Comparison of ENCODE assay signal across 26 cellular contexts in the genomic region with DNA sequence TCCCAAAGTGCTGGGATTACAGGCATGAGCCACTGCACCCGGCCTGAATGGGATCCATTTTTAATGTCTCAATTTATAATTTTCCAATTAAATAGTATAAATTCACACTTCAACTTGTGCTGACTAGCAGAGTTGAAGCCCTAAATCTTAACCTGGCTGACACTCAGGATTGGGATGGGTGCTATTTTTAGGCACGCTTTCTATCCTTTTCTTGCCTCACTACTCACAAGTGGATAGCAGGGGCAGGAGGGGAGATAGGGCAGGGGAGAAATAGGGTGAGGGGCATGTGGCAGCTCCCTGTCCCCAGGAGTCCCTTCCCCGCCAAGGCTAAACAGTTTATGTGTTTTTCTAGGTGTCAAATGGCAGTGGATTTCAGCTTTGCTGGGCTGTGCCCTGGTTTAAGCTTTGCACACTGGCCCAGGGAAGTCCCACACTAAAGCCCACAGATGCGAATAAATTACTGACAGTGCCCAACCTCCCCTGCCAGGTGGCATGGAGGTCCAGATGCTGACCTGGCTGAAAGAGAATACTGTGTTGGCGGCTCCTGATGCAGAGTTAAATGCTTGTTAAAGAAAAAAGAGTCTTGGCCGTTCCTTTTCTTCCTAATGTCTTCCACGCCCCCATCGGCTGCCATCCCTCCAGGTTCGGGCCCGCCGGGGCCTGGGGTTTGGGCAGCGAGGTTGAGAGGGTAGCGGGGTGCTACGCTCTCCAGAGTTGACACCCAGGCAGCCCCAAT. TPM values are rescaled to one million over a fixed set of nuclear protein-coding genes. Genes with fewer than 3 reads are reported as not detected.
"Had no signal": no experiment of that assay in that cellular context is flagged by ENCODE, and none has a peak within 500 bp of the region (broad histone marks: within the 10 kb centered on the region; RNA-seq: fewer than 3 reads in every experiment).

No MANE protein-coding gene starts in this region.

- H3K9me3 Mint-ChIP-seq: activated naive CD4-positive, alpha-beta T cell treated with anti-CD3 and anti-CD28 coated beads, Interleukin-2, amount 10 ng/mL, durations not matched to agents 7 days and 5 days; activated naive CD8-positive, alpha-beta T cell treated with anti-CD3 and anti-CD28 coated beads, Interleukin-2, amount 50 U/mL, for 24 hours; brain; naive B cell; neural progenitor cell; stimulated activated naive B cell treated with anti-CD40 and anti-IgM and Interleukin-4, amounts not matched to agents 10 μg/mL and 1 μg/mL and 100 μg/mL, for 72 hours had no signal

- H3K4me1 ChIP-seq: neural progenitor cell, upper lobe of left lung had no signal

- DNase-seq: activated CD4-positive, alpha-beta T cell treated with anti-CD3 and anti-CD28 coated beads, Interleukin-2, amount 50 U/mL, for 1 hour; activated CD8-positive, alpha-beta memory T cell treated with anti-CD3 and anti-CD28 coated beads for 24 hours; activated CD8-positive, alpha-beta memory T cell treated with anti-CD3 and anti-CD28 coated beads, Interleukin-2, amount 50 U/mL, for 48 hours; activated effector memory CD4-positive, alpha-beta T cell treated with Interleukin-2 at 50 U/mL for 16 hours; activated naive CD4-positive, alpha-beta T cell treated with anti-CD3 and anti-CD28 coated beads, Interleukin-2, amount 10 ng/mL, durations not matched to agents 7 days and 5 days; activated naive CD8-positive, alpha-beta T cell treated with anti-CD3 and anti-CD28 coated beads, Interleukin-2, amount 50 U/mL, for 24 hours; activated T-cell treated with anti-CD3 and anti-CD28 coated beads, Interleukin-2, amount 50 U/mL, for 48 hours; anterior cingulate cortex; central memory CD4-positive, alpha-beta T cell; heart left ventricle; kidney glomerular epithelial cell; mesenchymal stem cell; mucosa of descending colon; naive B cell; stimulated activated naive B cell treated with anti-CD40 and anti-IgM and Interleukin-4, amounts not matched to agents 10 μg/mL and 1 μg/mL and 100 μg/mL, for 72 hours; T1000; upper lobe of left lung had no signal

- ATAC-seq: activated CD4-positive, CD25-positive, alpha-beta regulatory T cell treated with anti-CD3 and anti-CD28 coated beads, Interleukin-2, amount 50 U/mL, for 24 hours; activated naive CD8-positive, alpha-beta T cell treated with anti-CD3 and anti-CD28 coated beads, Interleukin-2, amount 50 U/mL, for 24 hours; mucosa of descending colon; stimulated activated naive B cell treated with anti-CD40 and anti-IgM and Interleukin-4, amounts not matched to agents 10 μg/mL and 1 μg/mL and 100 μg/mL, for 72 hours had no signal

- H3K27ac Mint-ChIP-seq: activated naive CD4-positive, alpha-beta T cell treated with anti-CD3 and anti-CD28 coated beads, Interleukin-2, amount 10 ng/mL, durations not matched to agents 7 days and 5 days; activated naive CD8-positive, alpha-beta T cell treated with anti-CD3 and anti-CD28 coated beads, Interleukin-2, amount 50 U/mL, for 24 hours; naive B cell; neural progenitor cell; stimulated activated naive B cell treated with anti-CD40 and anti-IgM and Interleukin-4, amounts not matched to agents 10 μg/mL and 1 μg/mL and 100 μg/mL, for 72 hours had no signal

- H3K27me3 ChIP-seq: heart left ventricle, neural progenitor cell, upper lobe of left lung had no signal

- H3K9ac ChIP-seq: neural progenitor cell had no signal

- H3K36me3 ChIP-seq: neural progenitor cell had no signal

- H3K9me3 ChIP-seq: heart left ventricle, mucosa of descending colon, thoracic aorta, upper lobe of left lung had no signal

- H3K27me3 Mint-ChIP-seq: activated naive CD4-positive, alpha-beta T cell treated with anti-CD3 and anti-CD28 coated beads, Interleukin-2, amount 10 ng/mL, durations not matched to agents 7 days and 5 days; activated naive CD8-positive, alpha-beta T cell treated with anti-CD3 and anti-CD28 coated beads, Interleukin-2, amount 50 U/mL, for 24 hours; brain; naive B cell; stimulated activated naive B cell treated with anti-CD40 and anti-IgM and Interleukin-4, amounts not matched to agents 10 μg/mL and 1 μg/mL and 100 μg/mL, for 72 hours had no signal

- H3K4me3 Mint-ChIP-seq: activated naive CD4-positive, alpha-beta T cell treated with anti-CD3 and anti-CD28 coated beads, Interleukin-2, amount 10 ng/mL, durations not matched to agents 7 days and 5 days; activated naive CD8-positive, alpha-beta T cell treated with anti-CD3 and anti-CD28 coated beads, Interleukin-2, amount 50 U/mL, for 24 hours; brain; naive B cell; neural progenitor cell; stimulated activated naive B cell treated with anti-CD40 and anti-IgM and Interleukin-4, amounts not matched to agents 10 μg/mL and 1 μg/mL and 100 μg/mL, for 72 hours had no signal

- H3K27ac ChIP-seq: coronary artery, heart left ventricle, neural progenitor cell, thoracic aorta, upper lobe of left lung had no signal

- H3K4me1 Mint-ChIP-seq: activated naive CD4-positive, alpha-beta T cell treated with anti-CD3 and anti-CD28 coated beads, Interleukin-2, amount 10 ng/mL, durations not matched to agents 7 days and 5 days; activated naive CD8-positive, alpha-beta T cell treated with anti-CD3 and anti-CD28 coated beads, Interleukin-2, amount 50 U/mL, for 24 hours; naive B cell; neural progenitor cell; stimulated activated naive B cell treated with anti-CD40 and anti-IgM and Interleukin-4, amounts not matched to agents 10 μg/mL and 1 μg/mL and 100 μg/mL, for 72 hours had no signal

- H3K4me3 ChIP-seq: coronary artery, heart left ventricle, mucosa of descending colon, neural progenitor cell, thoracic aorta, upper lobe of left lung had no signal

RNA-seq across cellular contexts. Expression of a gene that starts 36.2 kb away (rescaled TPM):
- total RNA-seq: heart left ventricle; lower leg skin; mucosa of descending colon; osteocyte; pulmonary artery endothelial cell; T-helper 1 cell treated with Interleukin-12 subunit alpha and Interleukin-12 subunit beta and Interleukin-4 antibody, amounts not matched to agents 30 ng/mL and 1 ng/mL, for 36 hours; thoracic aorta had no signal
- polyA plus RNA-seq: heart left ventricle had no signal
